Comparison of ENCODE assay signal across 12 cellular contexts in the genomic region with DNA sequence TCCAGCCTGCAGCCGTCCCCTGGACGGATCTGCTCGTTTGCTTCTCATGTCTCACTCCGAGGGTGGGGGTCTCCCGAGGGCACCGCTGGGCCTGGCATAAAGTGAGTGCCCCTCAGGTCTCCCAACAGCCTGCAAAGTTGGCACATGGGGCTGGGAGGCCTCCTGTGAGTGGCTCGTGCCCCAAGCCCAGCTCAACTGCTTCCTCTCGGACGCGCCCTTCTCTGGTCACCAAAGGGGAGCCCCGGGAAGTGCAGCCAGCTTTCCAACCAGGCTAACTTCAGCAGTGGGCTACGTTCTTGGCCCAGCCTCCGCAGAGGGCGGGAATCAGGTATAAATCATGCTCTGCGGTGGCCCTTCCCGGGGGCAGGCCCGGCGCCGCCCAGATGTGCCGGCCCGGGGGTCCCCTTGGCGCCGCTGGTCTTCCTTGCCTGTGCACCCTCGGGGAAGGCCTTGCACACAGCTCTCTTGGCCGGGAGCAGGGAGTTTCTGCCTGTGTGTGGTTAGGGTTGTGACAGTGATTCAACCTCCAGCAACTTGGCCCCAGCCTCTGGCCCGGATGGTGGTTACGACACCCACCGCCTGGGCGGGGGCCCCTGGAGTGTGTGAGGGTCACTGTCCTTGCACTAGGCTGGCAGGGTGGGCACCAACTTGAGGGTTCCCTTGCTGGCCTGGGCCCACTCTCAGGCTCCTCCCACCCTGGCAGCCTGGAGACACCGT. TPM values are rescaled to one million over a fixed set of nuclear protein-coding genes. Genes with fewer than 3 reads are reported as not detected.
DNase-seq lines count a peak whose midpoint lies in the region; ATAC-seq, FAIRE-seq and TF ChIP-seq lines count a peak whose summit lies in the region.
"Had no signal": no experiment of that assay in that cellular context is flagged by ENCODE, and none has a peak within 500 bp of the region (broad histone marks: within the 10 kb centered on the region; RNA-seq: fewer than 3 reads in every experiment).

No MANE protein-coding gene starts in this region.

- no peak for FAIRE-seq in K562 (lab: Jason Lieb, UNC)
- FAIRE-seq: GM18507, keratinocyte had no signal

- no peak for TF ChIP-seq EP300 in K562 (IDR thresholded peaks at IDR 0.05; ENCODE audit: low read length)

- peaks cover 48% of the 10 kb centered on the region for H4K20me1 ChIP-seq in K562 (replicated peaks; ENCODE audit: control insufficient read depth, insufficient read depth, low read length)

- H3K4me3 ChIP-seq in K562: no peak overlapping the region
- no peak overlapping the region for H3K4me3 ChIP-seq in uterus

- no peak overlapping the region for H3K4me3 Mint-ChIP-seq in stimulated activated naive CD8-positive, alpha-beta T cell treated with anti-CD3 and anti-CD28 coated beads, Interleukin-15, amount 100 ng/mL, for 72 hours

- in situ Hi-C loops in K562 (cut with MboI): no loop called here

- H3K27me3 Mint-ChIP-seq in stimulated activated naive CD8-positive, alpha-beta T cell treated with anti-CD3 and anti-CD28 coated beads, Interleukin-15, amount 100 ng/mL, for 72 hours: no peaks in the 10 kb centered on the region

- no peaks in the 10 kb centered on the region for H3K4me1 Mint-ChIP-seq in stimulated activated naive CD8-positive, alpha-beta T cell treated with anti-CD3 and anti-CD28 coated beads, Interleukin-15, amount 100 ng/mL, for 72 hours

- no peak overlapping the region for H3K27ac ChIP-seq in K562 (ENCODE audit: extremely low read depth, low read depth, low read length)
- H3K27ac ChIP-seq in uterus: peak overlapping the region in 1 of 2 donors; percentile 18

- H3K4me1 ChIP-seq in K562 (replicated peaks in 1 of 2; ENCODE audit: control insufficient read depth in 2 of 2, insufficient read depth in 2 of 2, low read length in 2 of 2) (peaks cover 0 to 67% of the 10 kb centered on the region in 2 experiments; a peak in 2 of 5 replicates), uterus (peaks cover 8 to 45% of the 10 kb centered on the region in 2 donors)

- POLR2A ChIA-PET in K562 (lab: Yijun Ruan, JAX): interaction anchor here (0.6 to 2.1 kb wide), 6 partner anchors 8 to 241 kb away, joined by 3 to 6 read pairs (median 4); partner anchors contain the start of gene CEBPG

- intact Hi-C loops in K562 (cut with micrococcal nuclease) (no loop called here), uterus (cut with DNase I; ENCODE audit: low total_unique reads) (no loop called here)

- TF ChIP-seq CTCF in K562 (IDR thresholded peaks at IDR 0.05 in 2 of 3, conservative IDR thresholded peaks at IDR 0.05 in 1 of 3; ENCODE audit: insufficient read depth in 2 of 3, low read depth in 1 of 3, low read length in 3 of 3) (no peak), uterus (IDR thresholded peaks at IDR 0.05) (no peak)

- no peaks in the 10 kb centered on the region for H3K9me3 Mint-ChIP-seq in stimulated activated naive CD8-positive, alpha-beta T cell treated with anti-CD3 and anti-CD28 coated beads, Interleukin-15, amount 100 ng/mL, for 72 hours

- TF ChIP-seq POLR2A in K562 (conservative IDR thresholded peaks at IDR 0.05) (no peak), uterus (IDR thresholded peaks at IDR 0.05) (no peak)

- H3K36me3 ChIP-seq in K562 (ENCODE audit: control insufficient read depth, insufficient read depth, low read length): no peaks in the 10 kb centered on the region
- no peaks in the 10 kb centered on the region for H3K36me3 ChIP-seq in uterus

- H3K4me2 ChIP-seq in K562 (ENCODE audit: insufficient read depth, low read length): no peak overlapping the region

- H3K9ac ChIP-seq in K562 (ENCODE audit: insufficient read depth in 1 of 2, low read depth in 2 of 2, low read length in 2 of 2): no peak overlapping the region

- no peaks in the 10 kb centered on the region for H3K9me3 ChIP-seq in K562 (replicated peaks; ENCODE audit: control insufficient read depth, insufficient read depth, low read depth, low read length)
- no peaks in the 10 kb centered on the region for H3K9me3 ChIP-seq in uterus

- H3K27ac Mint-ChIP-seq in stimulated activated naive CD8-positive, alpha-beta T cell treated with anti-CD3 and anti-CD28 coated beads, Interleukin-15, amount 100 ng/mL, for 72 hours: peak overlapping the region in 1 of 2 donors; percentile 12

- no peak for ATAC-seq in K562
- no peak for ATAC-seq in stimulated activated naive CD8-positive, alpha-beta T cell treated with anti-CD3 and anti-CD28 coated beads, Interleukin-15, amount 100 ng/mL, for 72 hours

- WGBS in K562 (ENCODE audit: insufficient coverage, low coverage, missing lambda C conversion rate): 47% methylated on average over 30 of the region's 30 CpGs

- no TSS peak for BruUV-seq in K562 (replicated peaks; lab: Mats Ljungman, UMichigan)

- no peaks in the 10 kb centered on the region for H3K79me2 ChIP-seq in K562 (ENCODE audit: control insufficient read depth, insufficient read depth, low read length)

- DNase-seq in HS-5 (ENCODE audit: low read depth) (peak; percentile 44), K562 (ENCODE audit: extremely low read depth in 1 of 4, low spot score in 3 of 4) (no peak), kidney tubule cell (ENCODE audit: low spot score) (peak; percentile 9), uterus (peak; percentile 72 to 78), NCI-H1694 treated with DMSO at 0.1 percent for 48 hours (lab: John Stamatoyannopoulos, UW) (no peak), RPMI8226 (no peak)
- DNase-seq in stimulated activated naive CD8-positive, alpha-beta T cell treated with anti-CD3 and anti-CD28 coated beads, Interleukin-15, amount 100 ng/mL, for 72 hours: no peak
- DNase-seq: activated CD4-positive, alpha-beta T cell treated with anti-CD3 and anti-CD28 coated beads, Interleukin-2, amount 50 U/mL, for 4 hours; cerebellar nuclear complex; NCI-H526 treated with DMSO at 0.1 percent for 48 hours had no signal

- TF ChIP-seq RAD21 in K562 (CRISPR knock-in tag; conservative IDR thresholded peaks at IDR 0.05 in 1 of 2, IDR thresholded peaks at IDR 0.05 in 1 of 2): no peak

- no peak overlapping the region for H2AFZ ChIP-seq in K562 (ENCODE audit: low read depth, low read length)

- peaks cover 2% of the 10 kb centered on the region for H3K9me1 ChIP-seq in K562 (ENCODE audit: control insufficient read depth, insufficient read depth, low read length)

- H3K27me3 ChIP-seq in K562 (ENCODE audit: control insufficient read depth in 2 of 2, insufficient read depth in 2 of 2, low read length in 2 of 2) (no peaks in the 10 kb centered on the region), uterus (no peaks in the 10 kb centered on the region)

- CTCF ChIA-PET in K562 (lab: Yijun Ruan, JAX; ENCODE audit: low intra/inter-chr PET ratio): no interaction called here

TF ChIP-seq in K562, 482 proteins besides CTCF, POLR2A, EP300 and RAD21:
- TF ChIP-seq CBX5 (IDR thresholded peaks at IDR 0.05; ENCODE audit: borderline replicate concordance, low read depth) (no peak), CTBP1 (IDR thresholded peaks at IDR 0.05; ENCODE audit: borderline replicate concordance) (no peak), CEBPG (CRISPR knock-in tag; IDR thresholded peaks at IDR 0.05) (no peak), CEBPG (tag; conservative IDR thresholded peaks at IDR 0.05 in 1 of 2, IDR thresholded peaks at IDR 0.05 in 1 of 2) (peak; percentile 81 to 90), NEUROD1 (IDR thresholded peaks at IDR 0.05; ENCODE audit: borderline replicate concordance, low read depth, low read length, partially characterized antibody) (no peak), POLR2G (IDR thresholded peaks at IDR 0.05; ENCODE audit: low read depth, low read length) (peak; percentile 54; the same call in 1 of the 2 replicates)

RNA-seq across cellular contexts. Expression of gene CEBPG, which starts 20.7 kb away (rescaled TPM):
- 10.0 and 38.4 TPM in 2 replicates for total RNA-seq in K562 (2011; cell fraction: chromatin; rRNA removed; ENCODE audit: low replicate concordance)
- total RNA-seq in K562 (2011; cell fraction: nucleolus; rRNA removed): 8.7 and 12.4 TPM in 2 replicates
- total RNA-seq in K562 (2011; cell fraction: nucleoplasm; rRNA removed): 16.9 and 22.7 TPM in 2 replicates
- total RNA-seq in K562 (2014; rRNA removed): 29.7 and 31.2 TPM in 2 replicates
- total RNA-seq in K562 (2014; rRNA removed; fragmentation: Illumina TruSeq; extraction: Trizol): 34.9 and 42.3 TPM in 2 replicates
- total RNA-seq in K562 (2015; rRNA removed; fragmentation: Illumina TruSeq; extraction: Trizol): 15.0 and 17.3 TPM in 2 replicates
- 29.7 and 34.6 TPM in 2 replicates for total RNA-seq in K562 (2021)
- 30.9 and 31.2 TPM in 2 replicates for polyA plus RNA-seq in K562 (2011; rRNA removed)
- polyA plus RNA-seq in K562 (2011; cell fraction: cytosol; rRNA removed): 9.2 and 18.2 TPM in 2 replicates
- polyA plus RNA-seq in K562 (2011; cell fraction: nucleus; rRNA removed): 11.6 and 23.1 TPM in 2 replicates
- polyA plus RNA-seq in K562 (2012): 16.1 and 50.7 TPM in 2 replicates
- 28.8 and 30.1 TPM in 2 replicates for polyA plus RNA-seq in K562 (2014; fragmentation: Illumina TruSeq; extraction: Trizol)
- 1 to 10 TPM; 9.5 to 9.8 TPM for polyA plus RNA-seq in K562 (2014; fragmentation: Nextera tagmentation; extraction: Ambion mirVana)
- polyA plus RNA-seq in K562 (2014; rRNA removed): 30.2 and 33.0 TPM in 2 replicates
- 31.5 and 41.1 TPM in 2 replicates for polyA minus RNA-seq in K562 (2011; rRNA and poly(A)+ RNA removed)
- polyA minus RNA-seq in K562 (2011; cell fraction: cytosol; rRNA and poly(A)+ RNA removed): 10.6 and 12.5 TPM in 2 replicates
- polyA minus RNA-seq in K562 (2011; cell fraction: nucleus; rRNA and poly(A)+ RNA removed): 7.7 and 21.0 TPM in 2 replicates
- 10 to 100 TPM; 10.3 to 33.3 (median 25.5) TPM for total RNA-seq in uterus

Comparison
In these comparisons a context has a peak if more than half of its experiments do, and no peak if none do; other contexts are left out.
1. DNase-seq: peak in HS-5 (single experiment), kidney tubule cell (single experiment) and uterus (2 of 2); none in K562 (0 of 4), NCI-H1694 treated with DMSO at 0.1 percent for 48 hours (single experiment), RPMI8226 (single experiment) and stimulated activated naive CD8-positive, alpha-beta T cell treated with anti-CD3 and anti-CD28 coated beads, Interleukin-15, amount 100 ng/mL, for 72 hours (0 of 2).